ENCODE assay signal across 1 cellular context in the genomic region with DNA sequence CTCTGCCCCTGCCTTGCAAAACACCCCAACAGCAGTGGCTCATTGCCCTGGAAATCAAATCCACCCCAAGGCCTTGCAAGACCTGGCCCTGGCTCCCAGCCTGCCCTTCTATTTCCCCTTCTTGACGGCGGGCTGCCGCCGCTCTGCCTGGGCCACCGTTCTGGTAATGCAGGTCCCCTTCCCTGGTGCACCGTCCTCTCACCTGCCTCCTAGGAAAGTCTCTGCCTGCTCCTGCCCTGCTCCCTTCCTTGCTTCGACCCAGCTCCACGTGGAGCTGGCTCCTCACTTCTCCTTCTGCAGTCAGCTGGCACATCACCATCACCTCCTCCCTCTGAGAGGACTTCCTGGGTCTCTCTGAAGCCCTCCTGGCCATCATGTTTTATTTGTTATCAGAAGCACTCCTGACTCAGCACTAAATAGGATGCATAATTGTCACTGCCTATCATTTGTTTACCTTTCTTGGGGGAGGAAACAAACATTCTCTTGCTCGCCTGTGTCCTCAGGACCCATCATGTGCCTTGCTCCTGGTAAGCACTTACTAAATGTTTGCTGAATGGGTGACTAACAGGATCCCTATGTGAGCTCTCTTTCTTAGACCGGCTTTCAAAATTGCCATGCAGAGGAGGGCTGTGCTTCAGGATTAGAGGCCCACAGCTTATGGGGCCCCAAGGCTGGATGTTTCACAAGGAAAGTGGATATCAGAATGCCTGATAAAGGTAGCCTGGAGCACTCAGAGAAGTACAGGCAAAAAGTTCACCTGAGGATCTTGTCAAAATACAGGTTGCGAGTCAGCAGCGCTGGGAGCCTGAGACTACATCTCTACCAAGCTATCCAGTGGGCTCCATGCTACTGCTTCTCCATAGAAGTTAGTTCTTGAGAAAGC.
TF ChIP-seq lines count a peak whose summit lies in the region.

No MANE protein-coding gene starts in this region.

TF ChIP-seq in HepG2, 621 proteins besides CTCF, POLR2A, EP300 and RAD21 (continued from another document):
- TF ChIP-seq HOXA5 (CRISPR knock-in tag; IDR thresholded peaks at IDR 0.05), result peak; percentile 26; the same call in 1 of the 2 replicates
- TF ChIP-seq HDAC2 (CRISPR knock-in tag; IDR thresholded peaks at IDR 0.05), result peak; percentile 78; the same call in 1 of the 2 replicates
- TF ChIP-seq RFXANK (CRISPR knock-in tag; IDR thresholded peaks at IDR 0.05), result peak; percentile 76; the same call in 1 of the 2 replicates
- peak in 1 of 2 experiments; percentile 83; a peak in 2 of 4 replicates for TF ChIP-seq ATF4 (CRISPR knock-in tag; IDR thresholded peaks at IDR 0.05)
- TF ChIP-seq RXRB (CRISPR knock-in tag; IDR thresholded peaks at IDR 0.05; ENCODE audit: borderline replicate concordance), result peak; percentile 90
- no peak for TF ChIP-seq ATF7 (IDR thresholded peaks at IDR 0.05)
- TF ChIP-seq ATF7 (CRISPR knock-in tag; IDR thresholded peaks at IDR 0.05), result 0 out of 2 replicates have a peak, but pooled peaks have one; percentile 18
- TF ChIP-seq GABPA (IDR thresholded peaks at IDR 0.05; ENCODE audit: low read depth, low read length), result no peak
- TF ChIP-seq GABPA (CRISPR knock-in tag; IDR thresholded peaks at IDR 0.05; ENCODE audit: low read depth), result peak; percentile 58
- peak; percentile 93 for TF ChIP-seq GATAD2A (CRISPR knock-in tag; IDR thresholded peaks at IDR 0.05)
- TF ChIP-seq ZNF205 (CRISPR knock-in tag; IDR thresholded peaks at IDR 0.05), result peak; percentile 70; the same call in 1 of the 2 replicates
- no peak for TF ChIP-seq ZMYM4 (CRISPR knock-in tag; IDR thresholded peaks at IDR 0.05)
- TF ChIP-seq KLF6 (CRISPR knock-in tag; IDR thresholded peaks at IDR 0.05), result peak; percentile 71; the same call in 1 of the 2 replicates
- peak; percentile 88 for TF ChIP-seq MIXL1 (CRISPR knock-in tag; IDR thresholded peaks at IDR 0.05)
- TF ChIP-seq MIER2 (CRISPR knock-in tag; IDR thresholded peaks at IDR 0.05), result 0 out of 2 replicates have a peak, but pooled peaks have one; percentile 43
- peak; percentile 83 for TF ChIP-seq ATF3 (CRISPR knock-in tag; IDR thresholded peaks at IDR 0.05)
- TF ChIP-seq ETV5 (CRISPR knock-in tag; IDR thresholded peaks at IDR 0.05; ENCODE audit: borderline replicate concordance), result peak; percentile 70; the same call in 1 of the 2 replicates
- TF ChIP-seq POGZ (CRISPR knock-in tag; IDR thresholded peaks at IDR 0.05), result peak; percentile 61
- peak; percentile 66 for TF ChIP-seq POLR2G (IDR thresholded peaks at IDR 0.05; ENCODE audit: low read depth, low read length)
- peak; percentile 62; the same call in 1 of the 2 replicates for TF ChIP-seq ZBTB7A (CRISPR knock-in tag; IDR thresholded peaks at IDR 0.05)
- TF ChIP-seq SIX1 (CRISPR knock-in tag; IDR thresholded peaks at IDR 0.05; ENCODE audit: borderline replicate concordance), result peak; percentile 17; the same call in 1 of the 2 replicates
- no peak for TF ChIP-seq ZNF224 (CRISPR knock-in tag; IDR thresholded peaks at IDR 0.05)
- TF ChIP-seq, protein P1, sequence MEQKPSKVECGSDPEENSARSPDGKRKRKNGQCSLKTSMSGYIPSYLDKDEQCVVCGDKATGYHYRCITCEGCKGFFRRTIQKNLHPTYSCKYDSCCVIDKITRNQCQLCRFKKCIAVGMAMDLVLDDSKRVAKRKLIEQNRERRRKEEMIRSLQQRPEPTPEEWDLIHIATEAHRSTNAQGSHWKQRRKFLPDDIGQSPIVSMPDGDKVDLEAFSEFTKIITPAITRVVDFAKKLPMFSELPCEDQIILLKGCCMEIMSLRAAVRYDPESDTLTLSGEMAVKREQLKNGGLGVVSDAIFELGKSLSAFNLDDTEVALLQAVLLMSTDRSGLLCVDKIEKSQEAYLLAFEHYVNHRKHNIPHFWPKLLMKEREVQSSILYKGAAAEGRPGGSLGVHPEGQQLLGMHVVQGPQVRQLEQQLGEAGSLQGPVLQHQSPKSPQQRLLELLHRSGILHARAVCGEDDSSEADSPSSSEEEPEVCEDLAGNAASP (CRISPR knock-in tag; IDR thresholded peaks at IDR 0.05; ENCODE audit: borderline replicate concordance), result peak; percentile 85
- peak; percentile 91 for TF ChIP-seq SAP130 (CRISPR knock-in tag; IDR thresholded peaks at IDR 0.05; ENCODE audit: low read depth)
- TF ChIP-seq, protein P2, sequence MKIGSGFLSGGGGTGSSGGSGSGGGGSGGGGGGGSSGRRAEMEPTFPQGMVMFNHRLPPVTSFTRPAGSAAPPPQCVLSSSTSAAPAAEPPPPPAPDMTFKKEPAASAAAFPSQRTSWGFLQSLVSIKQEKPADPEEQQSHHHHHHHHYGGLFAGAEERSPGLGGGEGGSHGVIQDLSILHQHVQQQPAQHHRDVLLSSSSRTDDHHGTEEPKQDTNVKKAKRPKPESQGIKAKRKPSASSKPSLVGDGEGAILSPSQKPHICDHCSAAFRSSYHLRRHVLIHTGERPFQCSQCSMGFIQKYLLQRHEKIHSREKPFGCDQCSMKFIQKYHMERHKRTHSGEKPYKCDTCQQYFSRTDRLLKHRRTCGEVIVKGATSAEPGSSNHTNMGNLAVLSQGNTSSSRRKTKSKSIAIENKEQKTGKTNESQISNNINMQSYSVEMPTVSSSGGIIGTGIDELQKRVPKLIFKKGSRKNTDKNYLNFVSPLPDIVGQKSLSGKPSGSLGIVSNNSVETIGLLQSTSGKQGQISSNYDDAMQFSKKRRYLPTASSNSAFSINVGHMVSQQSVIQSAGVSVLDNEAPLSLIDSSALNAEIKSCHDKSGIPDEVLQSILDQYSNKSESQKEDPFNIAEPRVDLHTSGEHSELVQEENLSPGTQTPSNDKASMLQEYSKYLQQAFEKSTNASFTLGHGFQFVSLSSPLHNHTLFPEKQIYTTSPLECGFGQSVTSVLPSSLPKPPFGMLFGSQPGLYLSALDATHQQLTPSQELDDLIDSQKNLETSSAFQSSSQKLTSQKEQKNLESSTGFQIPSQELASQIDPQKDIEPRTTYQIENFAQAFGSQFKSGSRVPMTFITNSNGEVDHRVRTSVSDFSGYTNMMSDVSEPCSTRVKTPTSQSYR (CRISPR knock-in tag; IDR thresholded peaks at IDR 0.05; ENCODE audit: borderline replicate concordance), result peak; percentile 66; the same call in 1 of the 2 replicates
- TF ChIP-seq ZBTB8A (CRISPR knock-in tag; IDR thresholded peaks at IDR 0.05; ENCODE audit: borderline replicate concordance, low read depth), result no peak
- TF ChIP-seq KMT2B (CRISPR knock-in tag; IDR thresholded peaks at IDR 0.05), result no peak
- peak; percentile 67; the same call in 1 of the 2 replicates for TF ChIP-seq ZNF350 (CRISPR knock-in tag; IDR thresholded peaks at IDR 0.05; ENCODE audit: borderline replicate concordance, low read depth)
- 0 out of 2 replicates have a peak, but pooled peaks have one; percentile 34 for TF ChIP-seq YEATS4 (CRISPR knock-in tag; IDR thresholded peaks at IDR 0.05; ENCODE audit: borderline replicate concordance)
- no peak for TF ChIP-seq ETS1 (CRISPR knock-in tag; IDR thresholded peaks at IDR 0.05)
- TF ChIP-seq ZMAT3 (CRISPR knock-in tag; conservative IDR thresholded peaks at IDR 0.05), result peak; percentile 39; the same call in 1 of the 2 replicates
- TF ChIP-seq TBX2 (CRISPR knock-in tag; IDR thresholded peaks at IDR 0.05; ENCODE audit: borderline replicate concordance), result peak; percentile 56; the same call in 1 of the 2 replicates
- no peak for TF ChIP-seq ZNF678 (CRISPR knock-in tag; IDR thresholded peaks at IDR 0.05)
- peak; percentile 88 for TF ChIP-seq ZKSCAN5 (CRISPR knock-in tag; IDR thresholded peaks at IDR 0.05)
- TF ChIP-seq ARNT (IDR thresholded peaks at IDR 0.05), result no peak
- TF ChIP-seq SP4 (CRISPR knock-in tag; IDR thresholded peaks at IDR 0.05), result no peak
- peak; percentile 35; the same call in 1 of the 2 replicates for TF ChIP-seq ZFX (CRISPR knock-in tag; IDR thresholded peaks at IDR 0.05; ENCODE audit: low read depth)
- peak; percentile 88 for TF ChIP-seq SMAD3 (CRISPR knock-in tag; IDR thresholded peaks at IDR 0.05)
- TF ChIP-seq, protein P3, sequence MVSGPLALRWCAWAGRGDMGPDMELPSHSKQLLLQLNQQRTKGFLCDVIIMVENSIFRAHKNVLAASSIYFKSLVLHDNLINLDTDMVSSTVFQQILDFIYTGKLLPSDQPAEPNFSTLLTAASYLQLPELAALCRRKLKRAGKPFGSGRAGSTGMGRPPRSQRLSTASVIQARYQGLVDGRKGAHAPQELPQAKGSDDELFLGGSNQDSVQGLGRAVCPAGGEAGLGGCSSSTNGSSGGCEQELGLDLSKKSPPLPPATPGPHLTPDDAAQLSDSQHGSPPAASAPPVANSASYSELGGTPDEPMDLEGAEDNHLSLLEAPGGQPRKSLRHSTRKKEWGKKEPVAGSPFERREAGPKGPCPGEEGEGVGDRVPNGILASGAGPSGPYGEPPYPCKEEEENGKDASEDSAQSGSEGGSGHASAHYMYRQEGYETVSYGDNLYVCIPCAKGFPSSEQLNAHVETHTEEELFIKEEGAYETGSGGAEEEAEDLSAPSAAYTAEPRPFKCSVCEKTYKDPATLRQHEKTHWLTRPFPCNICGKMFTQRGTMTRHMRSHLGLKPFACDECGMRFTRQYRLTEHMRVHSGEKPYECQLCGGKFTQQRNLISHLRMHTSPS (CRISPR knock-in tag; IDR thresholded peaks at IDR 0.05; ENCODE audit: low read depth), result 0 out of 2 replicates have a peak, but pooled peaks have one; percentile 10
- no peak for TF ChIP-seq SP1 (IDR thresholded peaks at IDR 0.05)
- TF ChIP-seq SP1 (CRISPR knock-in tag; IDR thresholded peaks at IDR 0.05), result no peak
- TF ChIP-seq NFE2L2 (IDR thresholded peaks at IDR 0.05; ENCODE audit: low read length), result peak; percentile 85
